In the genomic region with DNA sequence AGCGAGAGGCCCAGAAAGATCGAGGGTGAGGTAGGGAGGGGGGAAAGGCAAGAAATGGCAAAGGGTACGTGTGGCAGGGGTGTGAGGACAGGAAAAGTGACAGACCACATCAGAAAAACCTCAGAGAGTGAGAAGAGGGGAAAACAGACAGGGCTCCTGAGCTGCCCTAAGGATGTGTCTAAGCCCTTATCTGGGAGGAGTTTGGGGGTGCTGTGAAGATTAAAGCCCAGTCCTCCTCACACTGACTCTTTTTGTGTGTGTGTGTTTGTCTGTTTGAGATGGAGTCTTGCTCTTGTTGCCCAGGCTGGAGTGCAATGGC, we compare ENCODE assay signal across 1 cellular context.
A peak's percentile ranks its signal among the peaks of the same experiment; 100 is the strongest.
TF ChIP-seq lines count a peak whose summit lies in the region.

No MANE protein-coding gene starts in this region.

TF ChIP-seq in K562, 482 proteins besides CTCF, POLR2A, EP300 and RAD21:
- TF ChIP-seq CTBP1 (IDR thresholded peaks at IDR 0.05; ENCODE audit: borderline replicate concordance) (0 out of 2 replicates have a peak, but pooled peaks have one; percentile 18), ZNF764 (CRISPR knock-in tag; IDR thresholded peaks at IDR 0.05; ENCODE audit: low read depth) (no peak), SAFB2 (IDR thresholded peaks at IDR 0.05; ENCODE audit: borderline replicate concordance, low read depth, low read length, severe bottlenecking) (no peak), NCOA1 (IDR thresholded peaks at IDR 0.05; ENCODE audit: low read depth) (0 out of 2 replicates have a peak, but pooled peaks have one; percentile 9), DPF2 (IDR thresholded peaks at IDR 0.05) (0 out of 2 replicates have a peak, but pooled peaks have one; percentile 44), SMARCB1 (IDR thresholded peaks at IDR 0.05; ENCODE audit: insufficient read length, low read depth) (no peak), NBN (IDR thresholded peaks at IDR 0.05; ENCODE audit: low read depth) (0 out of 2 replicates have a peak, but pooled peaks have one; percentile 10)
- TF ChIP-seq, protein P1, sequence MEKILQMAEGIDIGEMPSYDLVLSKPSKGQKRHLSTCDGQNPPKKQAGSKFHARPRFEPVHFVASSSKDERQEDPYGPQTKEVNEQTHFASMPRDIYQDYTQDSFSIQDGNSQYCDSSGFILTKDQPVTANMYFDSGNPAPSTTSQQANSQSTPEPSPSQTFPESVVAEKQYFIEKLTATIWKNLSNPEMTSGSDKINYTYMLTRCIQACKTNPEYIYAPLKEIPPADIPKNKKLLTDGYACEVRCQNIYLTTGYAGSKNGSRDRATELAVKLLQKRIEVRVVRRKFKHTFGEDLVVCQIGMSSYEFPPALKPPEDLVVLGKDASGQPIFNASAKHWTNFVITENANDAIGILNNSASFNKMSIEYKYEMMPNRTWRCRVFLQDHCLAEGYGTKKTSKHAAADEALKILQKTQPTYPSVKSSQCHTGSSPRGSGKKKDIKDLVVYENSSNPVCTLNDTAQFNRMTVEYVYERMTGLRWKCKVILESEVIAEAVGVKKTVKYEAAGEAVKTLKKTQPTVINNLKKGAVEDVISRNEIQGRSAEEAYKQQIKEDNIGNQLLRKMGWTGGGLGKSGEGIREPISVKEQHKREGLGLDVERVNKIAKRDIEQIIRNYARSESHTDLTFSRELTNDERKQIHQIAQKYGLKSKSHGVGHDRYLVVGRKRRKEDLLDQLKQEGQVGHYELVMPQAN (IDR thresholded peaks at IDR 0.05; ENCODE audit: borderline replicate concordance), result 0 out of 2 replicates have a peak, but pooled peaks have one; percentile 9
- TF ChIP-seq, protein P2, sequence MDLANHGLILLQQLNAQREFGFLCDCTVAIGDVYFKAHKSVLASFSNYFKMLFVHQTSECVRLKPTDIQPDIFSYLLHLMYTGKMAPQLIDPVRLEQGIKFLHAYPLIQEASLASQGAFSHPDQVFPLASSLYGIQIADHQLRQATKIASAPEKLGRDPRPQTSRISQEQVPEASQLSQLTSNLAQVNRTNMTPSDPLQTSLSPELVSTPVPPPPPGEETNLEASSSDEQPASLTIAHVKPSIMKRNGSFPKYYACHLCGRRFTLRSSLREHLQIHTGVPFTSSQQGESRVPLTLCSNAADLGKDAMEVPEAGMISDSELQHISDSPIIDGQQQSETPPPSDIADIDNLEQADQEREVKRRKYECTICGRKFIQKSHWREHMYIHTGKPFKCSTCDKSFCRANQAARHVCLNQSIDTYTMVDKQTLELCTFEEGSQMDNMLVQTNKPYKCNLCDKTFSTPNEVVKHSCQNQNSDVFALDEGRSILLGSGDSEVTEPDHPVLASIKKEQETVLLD (IDR thresholded peaks at IDR 0.05), result 0 out of 2 replicates have a peak, but pooled peaks have one; percentile 4
- TF ChIP-seq, protein P3, sequence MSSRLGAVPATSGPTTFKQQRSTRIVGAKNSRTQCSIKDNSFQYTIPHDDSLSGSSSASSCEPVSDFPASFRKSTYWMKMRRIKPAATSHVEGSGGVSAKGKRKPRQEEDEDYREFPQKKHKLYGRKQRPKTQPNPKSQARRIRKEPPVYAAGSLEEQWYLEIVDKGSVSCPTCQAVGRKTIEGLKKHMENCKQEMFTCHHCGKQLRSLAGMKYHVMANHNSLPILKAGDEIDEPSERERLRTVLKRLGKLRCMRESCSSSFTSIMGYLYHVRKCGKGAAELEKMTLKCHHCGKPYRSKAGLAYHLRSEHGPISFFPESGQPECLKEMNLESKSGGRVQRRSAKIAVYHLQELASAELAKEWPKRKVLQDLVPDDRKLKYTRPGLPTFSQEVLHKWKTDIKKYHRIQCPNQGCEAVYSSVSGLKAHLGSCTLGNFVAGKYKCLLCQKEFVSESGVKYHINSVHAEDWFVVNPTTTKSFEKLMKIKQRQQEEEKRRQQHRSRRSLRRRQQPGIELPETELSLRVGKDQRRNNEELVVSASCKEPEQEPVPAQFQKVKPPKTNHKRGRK (tag; IDR thresholded peaks at IDR 0.05), result peak; percentile 50
